In the genomic region with DNA sequence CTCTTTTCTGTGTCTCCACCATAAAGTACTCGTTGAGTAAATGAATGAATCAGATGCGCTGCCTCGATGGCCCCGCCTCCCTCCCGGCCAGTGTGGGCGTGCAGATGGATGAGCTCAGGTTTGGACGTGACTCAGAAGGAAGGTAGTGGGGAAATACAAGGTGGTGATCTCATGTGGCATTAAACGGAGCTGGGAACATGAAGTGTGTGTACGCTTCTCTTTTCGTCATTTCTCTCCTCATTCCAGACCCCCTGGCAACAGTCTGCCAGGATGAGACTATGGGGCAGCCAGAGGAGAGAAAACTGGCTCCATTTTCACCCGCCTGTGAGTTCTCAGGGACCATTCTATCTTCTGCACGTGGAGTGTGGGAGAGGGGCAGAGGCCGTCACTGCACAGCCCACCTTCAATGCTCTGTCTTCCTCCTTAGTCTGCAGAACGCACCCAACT, we compare ENCODE assay signal across 8 cellular contexts.
A peak's percentile ranks its signal among the peaks of the same experiment; 100 is the strongest.
DNase-seq lines count a peak whose midpoint lies in the region; ATAC-seq and TF ChIP-seq lines count a peak whose summit lies in the region.

No MANE protein-coding gene starts in this region.

- TF ChIP-seq POLR2A in suprapubic skin (IDR thresholded peaks at IDR 0.05) = no peak

- H3K4me3 ChIP-seq in suprapubic skin = no peak overlapping the region

- H3K36me3 ChIP-seq in suprapubic skin = peaks cover 2% of the 10 kb centered on the region

- no peaks in the 10 kb centered on the region for H3K27me3 ChIP-seq in suprapubic skin

- 40% methylated on average over 14 of the region's 14 CpGs for WGBS in suprapubic skin

- no peaks in the 10 kb centered on the region for H3K9me3 Mint-ChIP-seq in WTC11

- no peak overlapping the region for H3K27ac Mint-ChIP-seq in WTC11

- H3K36me3 Mint-ChIP-seq in WTC11 = no peaks in the 10 kb centered on the region

- peak; percentile 94 for ATAC-seq in omental fat pad (ENCODE audit: low FRiP score)
- ATAC-seq in GM21515 (IDR thresholded peaks at IDR 0.05; ENCODE audit: unreplicated experiment) = no peak
- ATAC-seq in WTC11 = no peak; the same call in 1 of the 2 replicates
- ATAC-seq in HG03196 (IDR thresholded peaks at IDR 0.05; ENCODE audit: unreplicated experiment) = no peak

- no peak overlapping the region for H3K4me3 Mint-ChIP-seq in WTC11

- TF ChIP-seq CTCF in omental fat pad (IDR thresholded peaks at IDR 0.05) = no peak
- TF ChIP-seq CTCF in WTC11 (IDR thresholded peaks at IDR 0.05) = no peak
- TF ChIP-seq CTCF in suprapubic skin (IDR thresholded peaks at IDR 0.05) = no peak

- peaks cover 6% of the 10 kb centered on the region for H3K4me1 ChIP-seq in suprapubic skin

- no peaks in the 10 kb centered on the region for H3K9me3 ChIP-seq in suprapubic skin

- no peaks in the 10 kb centered on the region for H3K27me3 Mint-ChIP-seq in WTC11 (ENCODE audit: low read depth)

- POLR2A ChIA-PET in WTC11 (lab: Charles Lee) = no interaction called here

- H3K4me1 Mint-ChIP-seq in WTC11 = peaks cover 68% of the 10 kb centered on the region

- H3K27ac ChIP-seq in suprapubic skin = no peak overlapping the region

- DNase-seq in Daoy (ENCODE audit: low read depth) = peak; percentile 99
- DNase-seq in LHCN-M2 (ENCODE audit: low read depth) = peak; percentile 86
- DNase-seq in cerebellar cortex (ENCODE audit: low spot score) = peak; percentile 89
- DNase-seq in omental fat pad (ENCODE audit: low spot score) = peak; percentile 68
- no peak for DNase-seq in WTC11 (ENCODE audit: low spot score)
- no peak for DNase-seq in suprapubic skin (ENCODE audit: low spot score in 2 of 2)

- TF ChIP-seq EP300 in suprapubic skin (IDR thresholded peaks at IDR 0.05) = no peak

- CTCF ChIA-PET in WTC11 (lab: Charles Lee) = interaction anchor here (0.8 to 2.8 kb wide), 10 partner anchors 17 to 131 kb away, joined by 3 to 22 read pairs (median 5); no protein-coding TSS in a partner anchor

TF ChIP-seq in WTC11, 78 proteins besides CTCF, POLR2A, EP300 and RAD21:
- TF ChIP-seq GABPB1 (CRISPR knock-in tag; IDR thresholded peaks at IDR 0.05) (no peak), ESRRA (CRISPR knock-in tag; IDR thresholded peaks at IDR 0.05; ENCODE audit: borderline replicate concordance) (no peak), FOXJ3 (CRISPR knock-in tag; IDR thresholded peaks at IDR 0.05; ENCODE audit: borderline replicate concordance) (no peak)
- TF ChIP-seq, protein P1, sequence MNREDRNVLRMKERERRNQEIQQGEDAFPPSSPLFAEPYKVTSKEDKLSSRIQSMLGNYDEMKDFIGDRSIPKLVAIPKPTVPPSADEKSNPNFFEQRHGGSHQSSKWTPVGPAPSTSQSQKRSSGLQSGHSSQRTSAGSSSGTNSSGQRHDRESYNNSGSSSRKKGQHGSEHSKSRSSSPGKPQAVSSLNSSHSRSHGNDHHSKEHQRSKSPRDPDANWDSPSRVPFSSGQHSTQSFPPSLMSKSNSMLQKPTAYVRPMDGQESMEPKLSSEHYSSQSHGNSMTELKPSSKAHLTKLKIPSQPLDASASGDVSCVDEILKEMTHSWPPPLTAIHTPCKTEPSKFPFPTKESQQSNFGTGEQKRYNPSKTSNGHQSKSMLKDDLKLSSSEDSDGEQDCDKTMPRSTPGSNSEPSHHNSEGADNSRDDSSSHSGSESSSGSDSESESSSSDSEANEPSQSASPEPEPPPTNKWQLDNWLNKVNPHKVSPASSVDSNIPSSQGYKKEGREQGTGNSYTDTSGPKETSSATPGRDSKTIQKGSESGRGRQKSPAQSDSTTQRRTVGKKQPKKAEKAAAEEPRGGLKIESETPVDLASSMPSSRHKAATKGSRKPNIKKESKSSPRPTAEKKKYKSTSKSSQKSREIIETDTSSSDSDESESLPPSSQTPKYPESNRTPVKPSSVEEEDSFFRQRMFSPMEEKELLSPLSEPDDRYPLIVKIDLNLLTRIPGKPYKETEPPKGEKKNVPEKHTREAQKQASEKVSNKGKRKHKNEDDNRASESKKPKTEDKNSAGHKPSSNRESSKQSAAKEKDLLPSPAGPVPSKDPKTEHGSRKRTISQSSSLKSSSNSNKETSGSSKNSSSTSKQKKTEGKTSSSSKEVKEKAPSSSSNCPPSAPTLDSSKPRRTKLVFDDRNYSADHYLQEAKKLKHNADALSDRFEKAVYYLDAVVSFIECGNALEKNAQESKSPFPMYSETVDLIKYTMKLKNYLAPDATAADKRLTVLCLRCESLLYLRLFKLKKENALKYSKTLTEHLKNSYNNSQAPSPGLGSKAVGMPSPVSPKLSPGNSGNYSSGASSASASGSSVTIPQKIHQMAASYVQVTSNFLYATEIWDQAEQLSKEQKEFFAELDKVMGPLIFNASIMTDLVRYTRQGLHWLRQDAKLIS (CRISPR knock-in tag; IDR thresholded peaks at IDR 0.05; ENCODE audit: borderline replicate concordance) = no peak

Comparison
In these comparisons a context has a peak if more than half of its experiments do, and no peak if none do; other contexts are left out.
1. DNase-seq: peak in Daoy (single experiment), LHCN-M2 (single experiment), cerebellar cortex (single experiment) and omental fat pad (single experiment); none in WTC11 (single experiment) and suprapubic skin (0 of 2).